Comparison of ENCODE assay signal across 10 cellular contexts in the genomic region with DNA sequence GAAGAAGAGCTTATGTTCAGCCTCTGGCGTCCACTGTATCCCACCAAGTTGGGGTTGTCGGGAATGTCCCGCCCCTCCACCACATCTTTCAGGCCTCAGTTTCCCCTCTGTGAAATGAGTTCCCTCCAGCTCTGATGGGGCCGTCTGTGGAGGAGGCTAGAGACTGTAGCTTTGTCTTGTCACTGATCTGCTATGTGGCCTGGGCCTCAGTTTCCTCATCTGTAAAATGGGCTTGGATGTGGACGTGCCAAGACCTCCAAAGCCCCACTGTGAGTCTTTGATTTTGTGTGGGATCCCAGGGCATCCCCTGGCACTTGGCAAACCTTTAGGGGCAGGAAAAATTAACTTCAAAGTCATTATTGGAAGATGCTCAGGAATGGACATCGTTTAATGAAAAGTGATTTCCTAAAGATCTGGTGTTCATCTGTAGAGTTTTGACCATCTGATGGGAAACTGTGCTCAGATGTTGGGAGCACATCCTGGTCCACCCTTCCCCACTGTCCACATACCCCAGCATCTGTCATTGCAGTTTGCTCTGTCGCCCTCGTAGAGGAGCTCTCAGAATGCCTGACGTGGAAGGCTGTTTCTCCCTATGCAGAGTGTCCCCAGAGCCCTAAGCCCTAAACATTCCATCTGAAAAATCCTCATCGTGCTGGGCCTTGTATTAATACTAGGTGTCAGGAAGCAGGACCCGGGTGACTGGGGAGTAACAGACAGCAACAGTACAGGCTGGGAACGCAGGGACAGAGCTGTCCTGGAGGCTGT. TPM values are rescaled to one million over a fixed set of nuclear protein-coding genes. Genes with fewer than 3 reads are reported as not detected.
DNase-seq lines count a peak whose midpoint lies in the region; ATAC-seq and TF ChIP-seq lines count a peak whose summit lies in the region.
"Had no signal": no experiment of that assay in that cellular context is flagged by ENCODE, and none has a peak within 500 bp of the region (broad histone marks: within the 10 kb centered on the region; RNA-seq: fewer than 3 reads in every experiment).

No MANE protein-coding gene starts in this region.

- no peak for DNase-seq in CD4-positive, CD25-positive, alpha-beta regulatory T cell
- DNase-seq in KG1 (lab: John Stamatoyannopoulos, UW) = peak; percentile 20
- DNase-seq in chondrocyte (ENCODE audit: low spot score) = no peak
- no peak for DNase-seq in neural progenitor cell (ENCODE audit: low spot score)
- DNase-seq in sciatic nerve (ENCODE audit: low spot score) = no peak
- DNase-seq in activated effector memory CD4-positive, alpha-beta T cell treated with Interleukin-2 at 50 U/mL for 16 hours = no peak
- DNase-seq in occipital lobe (lab: John Stamatoyannopoulos, UW) = no peak
- DNase-seq: NCI-H2081 had no signal

- H3K4me3 Mint-ChIP-seq in CD4-positive, CD25-positive, alpha-beta regulatory T cell = peak overlapping the region; percentile 73 to 89 (median 84)
- H3K4me3 Mint-ChIP-seq in chondrocyte (ENCODE audit: unreplicated experiment) (no peak overlapping the region), neural progenitor cell (no peak overlapping the region)

- peaks cover 5% of the 10 kb centered on the region for H3K36me3 ChIP-seq in CD4-positive, CD25-positive, alpha-beta regulatory T cell (ENCODE audit: control insufficient read depth, insufficient read depth, low read length)
- no peaks in the 10 kb centered on the region for H3K36me3 ChIP-seq in neural progenitor cell

- peaks cover 33% of the 10 kb centered on the region for H4K20me1 ChIP-seq in neural progenitor cell (ENCODE audit: low read depth)

- intact Hi-C loops in sciatic nerve (cut with DNase I) = no loop called here

- H3K9ac ChIP-seq in neural progenitor cell = no peak overlapping the region

- no peak overlapping the region for H2AFZ ChIP-seq in neural progenitor cell (replicated peaks)

- no peaks in the 10 kb centered on the region for H3F3A ChIP-seq in neural progenitor cell (ENCODE audit: low read depth)

- no peak overlapping the region for H3K4me2 ChIP-seq in neural progenitor cell

- H3K36me3 Mint-ChIP-seq in CD4-positive, CD25-positive, alpha-beta regulatory T cell = no peaks in the 10 kb centered on the region
- H3K36me3 Mint-ChIP-seq in chondrocyte (ENCODE audit: low read depth) (peaks cover 2% of the 10 kb centered on the region), neural progenitor cell (peaks cover 1% of the 10 kb centered on the region)

- no peak for TF ChIP-seq CTCF in chondrocyte (IDR thresholded peaks at IDR 0.05)
- TF ChIP-seq CTCF in neural progenitor cell (IDR thresholded peaks at IDR 0.05) = no peak

- no peaks in the 10 kb centered on the region for H3K9me3 ChIP-seq in CD4-positive, CD25-positive, alpha-beta regulatory T cell (ENCODE audit: control insufficient read depth in 2 of 2, low read length in 2 of 2)
- H3K9me3 ChIP-seq in neural progenitor cell (ENCODE audit: low read depth) = no peaks in the 10 kb centered on the region

- H3K27ac Mint-ChIP-seq in CD4-positive, CD25-positive, alpha-beta regulatory T cell = peak overlapping the region; percentile 98 to 99 (median 99)
- H3K27ac Mint-ChIP-seq in chondrocyte (ENCODE audit: unreplicated experiment) (peak overlapping the region; percentile 88), neural progenitor cell (peak overlapping the region; percentile 18)

- peaks cover 94% of the 10 kb centered on the region for H3K4me1 ChIP-seq in CD4-positive, CD25-positive, alpha-beta regulatory T cell (ENCODE audit: control insufficient read depth, insufficient read depth, low read length, poor library complexity, severe bottlenecking)
- H3K4me1 ChIP-seq in neural progenitor cell = no peaks in the 10 kb centered on the region

- peak overlapping the region; percentile 98 for H3K27ac ChIP-seq in CD4-positive, CD25-positive, alpha-beta regulatory T cell (ENCODE audit: insufficient read depth, low read length, poor library complexity, severe bottlenecking)
- H3K27ac ChIP-seq in neural progenitor cell = no peak overlapping the region

- peak overlapping the region; percentile 54 for H3K4me3 ChIP-seq in CD4-positive, CD25-positive, alpha-beta regulatory T cell (ENCODE audit: low read depth, low read length)
- H3K4me3 ChIP-seq in neural progenitor cell = no peak overlapping the region
- H3K4me3 ChIP-seq: lung had no signal

- H3K27me3 Mint-ChIP-seq in CD4-positive, CD25-positive, alpha-beta regulatory T cell = no peaks in the 10 kb centered on the region
- H3K27me3 Mint-ChIP-seq in chondrocyte (ENCODE audit: low read depth) = no peaks in the 10 kb centered on the region
- peaks cover 3% of the 10 kb centered on the region for H3K27me3 Mint-ChIP-seq in neural progenitor cell (ENCODE audit: insufficient read depth, low read depth)

- no peaks in the 10 kb centered on the region for H3K9me3 Mint-ChIP-seq in CD4-positive, CD25-positive, alpha-beta regulatory T cell
- no peaks in the 10 kb centered on the region for H3K9me3 Mint-ChIP-seq in chondrocyte (ENCODE audit: low read depth)
- H3K9me3 Mint-ChIP-seq in neural progenitor cell = no peaks in the 10 kb centered on the region

- H3K27me3 ChIP-seq in CD4-positive, CD25-positive, alpha-beta regulatory T cell (ENCODE audit: control insufficient read depth, insufficient read depth, low read length) = no peaks in the 10 kb centered on the region
- no peaks in the 10 kb centered on the region for H3K27me3 ChIP-seq in neural progenitor cell

- no peaks in the 10 kb centered on the region for H3K79me2 ChIP-seq in neural progenitor cell (ENCODE audit: low read depth)

- no peak for ATAC-seq in CD4-positive, CD25-positive, alpha-beta regulatory T cell (ENCODE audit: low read depth in 2 of 2)
- ATAC-seq in sciatic nerve = no peak
- ATAC-seq in HG02981 (IDR thresholded peaks at IDR 0.05; ENCODE audit: unreplicated experiment) = no peak

- peaks cover 7 to 99% (median 75%) of the 10 kb centered on the region in 4 donors for H3K4me1 Mint-ChIP-seq in CD4-positive, CD25-positive, alpha-beta regulatory T cell
- H3K4me1 Mint-ChIP-seq in chondrocyte (ENCODE audit: low read depth) (peaks cover 54% of the 10 kb centered on the region), neural progenitor cell (peaks cover 62% of the 10 kb centered on the region)

RNA-seq across cellular contexts. Expression of gene SLC6A6, which starts 28.5 kb away (rescaled TPM):
- 73.3 TPM for total RNA-seq in CD4-positive, CD25-positive, alpha-beta regulatory T cell
- 10 to 100 TPM in 1 of 4 donors, 1 to 10 TPM in 3; 6.9 to 12.9 (median 8.2) TPM for polyA plus RNA-seq in CD4-positive, CD25-positive, alpha-beta regulatory T cell
- 46.0 to 63.9 TPM (median 48.0 TPM) in 3 replicates for total RNA-seq in chondrocyte
- 32.9 and 37.2 TPM in 2 replicates for total RNA-seq in neural progenitor cell (ENCODE audit: low replicate concordance)
- total RNA-seq in sciatic nerve = 37.5 TPM
- 24.8 TPM for total RNA-seq in occipital lobe

Comparison
In these comparisons a context has a peak if more than half of its experiments do, and no peak if none do; other contexts are left out.
1. H3K27ac Mint-ChIP-seq: peak in every context shown above with its lines; median percentile 99 in CD4-positive, CD25-positive, alpha-beta regulatory T cell; 88 in chondrocyte; 18 in neural progenitor cell.
2. H3K4me3 Mint-ChIP-seq: peak in CD4-positive, CD25-positive, alpha-beta regulatory T cell (4 of 4); none in chondrocyte (single experiment) and neural progenitor cell (single experiment).